Comparison of ENCODE assay signal across 31 cellular contexts in genomic region chr16:25141648-25142047, GRCh38. TPM values are rescaled to one million over a fixed set of nuclear protein-coding genes. Genes with fewer than 3 reads are reported as not detected.
A peak's percentile ranks its signal among the peaks of the same experiment; 100 is the strongest.
DNase-seq lines count a peak whose midpoint lies in the region; ATAC-seq and TF ChIP-seq lines count a peak whose summit lies in the region.
"Had no signal": no experiment of that assay in that cellular context is flagged by ENCODE, and none has a peak within 500 bp of the region (broad histone marks: within the 10 kb centered on the region; RNA-seq: fewer than 3 reads in every experiment).

No MANE protein-coding gene starts in this region.

- H3K79me2 ChIP-seq in osteoblast (ENCODE audit: insufficient read depth, low read length) = no peaks in the 10 kb centered on the region

- ATAC-seq in HG03159 (IDR thresholded peaks at IDR 0.05; ENCODE audit: unreplicated experiment) = no peak
- ATAC-seq: GM23338; left ventricle myocardium superior; naive thymus-derived CD4-positive, alpha-beta T cell; Panc1; stimulated activated naive CD8-positive, alpha-beta T cell treated with anti-CD3 and anti-CD28 coated beads, Interleukin-15, amount 100 ng/mL, for 72 hours had no signal

- H3K27me3 ChIP-seq in osteoblast (ENCODE audit: insufficient read depth, low read length) (no peaks in the 10 kb centered on the region), vagina (no peaks in the 10 kb centered on the region)
- H3K27me3 ChIP-seq: dorsolateral prefrontal cortex, tibial artery had no signal

- H3K36me3 ChIP-seq in osteoblast (ENCODE audit: insufficient read depth, low read length) (peaks cover 52% of the 10 kb centered on the region), vagina (peaks cover 0 to 31% of the 10 kb centered on the region in 2 donors)
- H3K36me3 ChIP-seq: prostate gland had no signal

- H3K4me3 ChIP-seq in osteoblast (ENCODE audit: insufficient read depth, low read length) = no peak overlapping the region
- no peak overlapping the region for H3K4me3 ChIP-seq in vagina
- H3K4me3 ChIP-seq: dorsolateral prefrontal cortex, GM23338, prostate gland, tibial artery had no signal

- H3K9me3 Mint-ChIP-seq in endothelial cell (ENCODE audit: unreplicated experiment) = no peaks in the 10 kb centered on the region
- H3K9me3 Mint-ChIP-seq: activated CD4-positive, alpha-beta memory T cell treated with anti-CD3 and anti-CD28 coated beads for 36 hours; brain; GM23338; naive thymus-derived CD4-positive, alpha-beta T cell; stimulated activated naive CD8-positive, alpha-beta T cell treated with anti-CD3 and anti-CD28 coated beads, Interleukin-15, amount 100 ng/mL, for 72 hours had no signal

- no peaks in the 10 kb centered on the region for H3K27me3 Mint-ChIP-seq in endothelial cell (ENCODE audit: unreplicated experiment)
- H3K27me3 Mint-ChIP-seq: activated CD4-positive, alpha-beta memory T cell treated with anti-CD3 and anti-CD28 coated beads for 36 hours; brain; naive thymus-derived CD4-positive, alpha-beta T cell; stimulated activated naive CD8-positive, alpha-beta T cell treated with anti-CD3 and anti-CD28 coated beads, Interleukin-15, amount 100 ng/mL, for 72 hours had no signal

- peaks cover 3% of the 10 kb centered on the region for H3K4me1 ChIP-seq in osteoblast (ENCODE audit: insufficient read depth, low read length)
- H3K4me1 ChIP-seq in vagina = peaks cover 14% of the 10 kb centered on the region
- H3K4me1 ChIP-seq: prostate gland had no signal

- H2AFZ ChIP-seq in osteoblast (ENCODE audit: low read length) = no peak overlapping the region
- H2AFZ ChIP-seq: GM23338 had no signal

- TF ChIP-seq CTCF in osteoblast (IDR thresholded peaks at IDR 0.05; ENCODE audit: extremely low read depth, low read depth, low read length) (no peak), vagina (IDR thresholded peaks at IDR 0.05) (no peak), endothelial cell (IDR thresholded peaks at IDR 0.05; ENCODE audit: unreplicated experiment) (no peak)

- intact Hi-C loops in vagina (cut with DNase I) = no loop called here

- TF ChIP-seq POLR2A in vagina (IDR thresholded peaks at IDR 0.05) = no peak

- no peaks in the 10 kb centered on the region for H3K4me1 Mint-ChIP-seq in endothelial cell (ENCODE audit: unreplicated experiment)
- H3K4me1 Mint-ChIP-seq: brain; GM23338; stimulated activated naive CD8-positive, alpha-beta T cell treated with anti-CD3 and anti-CD28 coated beads, Interleukin-15, amount 100 ng/mL, for 72 hours had no signal

- H3K27ac Mint-ChIP-seq in endothelial cell (ENCODE audit: unreplicated experiment) = no peak overlapping the region
- H3K27ac Mint-ChIP-seq: activated CD4-positive, alpha-beta memory T cell treated with anti-CD3 and anti-CD28 coated beads for 36 hours; brain; GM23338; naive thymus-derived CD4-positive, alpha-beta T cell had no signal

- H4K20me1 ChIP-seq in osteoblast (ENCODE audit: insufficient read depth, low read length) = no peaks in the 10 kb centered on the region

- no peak overlapping the region for H3K4me2 ChIP-seq in osteoblast (ENCODE audit: insufficient read depth, low read length)
- H3K4me2 ChIP-seq: GM23338 had no signal

- peaks cover 30% of the 10 kb centered on the region for H3K36me3 Mint-ChIP-seq in endothelial cell (ENCODE audit: low read depth, unreplicated experiment)

- no peak overlapping the region for H3K27ac ChIP-seq in osteoblast (ENCODE audit: low read depth, low read length)
- peak overlapping the region; percentile 59 for H3K27ac ChIP-seq in vagina
- H3K27ac ChIP-seq: 22Rv1, dorsolateral prefrontal cortex, prostate gland had no signal

- H3K9me3 ChIP-seq in osteoblast (ENCODE audit: low read depth, low read length) (no peaks in the 10 kb centered on the region), vagina (no peaks in the 10 kb centered on the region)
- H3K9me3 ChIP-seq: prostate gland, tibial artery had no signal

- DNase-seq in DMS 273 (lab: John Stamatoyannopoulos, UW; ENCODE audit: unreplicated experiment) (peak; percentile 17), DMS 273 treated with DMSO at 0.1 percent for 48 hours (lab: John Stamatoyannopoulos, UW) (no peak), fibroblast of peridontal ligament (ENCODE audit: extremely low read depth) (peak; percentile 84), osteoblast (ENCODE audit: insufficient read length, low spot score, missing footprints) (peak; percentile 89), vagina (ENCODE audit: extremely low spot score in 2 of 2) (no peak), endothelial cell (ENCODE audit: low spot score) (no peak), GM19240 (ENCODE audit: insufficient read length, low spot score) (no peak)
- DNase-seq: activated CD4-positive, alpha-beta memory T cell treated with anti-CD3 and anti-CD28 coated beads for 36 hours; activated CD4-positive, CD25-positive, alpha-beta regulatory T cell treated with anti-CD3 and anti-CD28 coated beads, Interleukin-2, amount 50 U/mL, for 72 hours; activated naive CD4-positive, alpha-beta T cell; cerebellar nuclear complex; DND-41; dorsolateral prefrontal cortex; GF-D8; glutamatergic neuron; IMR-90; left ventricle myocardium superior; naive thymus-derived CD4-positive, alpha-beta T cell; NCI-H774; SHP77 treated with DMSO at 0.1 percent for 48 hours; small intestine; stimulated activated CD4-positive, alpha-beta T cell treated with anti-CD3 and anti-CD28 coated beads, Interleukin-1b, Interleukin-23, amount 100 ng/mL, for 48 hours; stimulated activated naive CD8-positive, alpha-beta T cell treated with anti-CD3 and anti-CD28 coated beads, Interleukin-15, amount 100 ng/mL, for 72 hours; T-helper 2 cell; tibial artery had no signal

- no peak overlapping the region for H3K4me3 Mint-ChIP-seq in endothelial cell (ENCODE audit: unreplicated experiment)
- H3K4me3 Mint-ChIP-seq: activated CD4-positive, alpha-beta memory T cell treated with anti-CD3 and anti-CD28 coated beads for 36 hours; brain; GM23338; naive thymus-derived CD4-positive, alpha-beta T cell; stimulated activated naive CD8-positive, alpha-beta T cell treated with anti-CD3 and anti-CD28 coated beads, Interleukin-15, amount 100 ng/mL, for 72 hours had no signal

RNA-seq across cellular contexts. Expression of gene LCMT1, which starts 30.1 kb away (rescaled TPM):
- total RNA-seq in osteoblast (35.5 and 39.5 TPM in 2 replicates), vagina (29.2 TPM), endothelial cell (ENCODE audit: unreplicated experiment) (59.3 TPM)

Comparison
In these comparisons a context has a peak if more than half of its experiments do, and no peak if none do; other contexts are left out.
1. DNase-seq: peak in DMS 273 (single experiment), fibroblast of peridontal ligament (single experiment) and osteoblast (single experiment); none in DMS 273 treated with DMSO at 0.1 percent for 48 hours (single experiment), vagina (0 of 2), endothelial cell (single experiment) and GM19240 (single experiment).